Comparison of ENCODE assay signal across 8 cellular contexts in the genomic region with DNA sequence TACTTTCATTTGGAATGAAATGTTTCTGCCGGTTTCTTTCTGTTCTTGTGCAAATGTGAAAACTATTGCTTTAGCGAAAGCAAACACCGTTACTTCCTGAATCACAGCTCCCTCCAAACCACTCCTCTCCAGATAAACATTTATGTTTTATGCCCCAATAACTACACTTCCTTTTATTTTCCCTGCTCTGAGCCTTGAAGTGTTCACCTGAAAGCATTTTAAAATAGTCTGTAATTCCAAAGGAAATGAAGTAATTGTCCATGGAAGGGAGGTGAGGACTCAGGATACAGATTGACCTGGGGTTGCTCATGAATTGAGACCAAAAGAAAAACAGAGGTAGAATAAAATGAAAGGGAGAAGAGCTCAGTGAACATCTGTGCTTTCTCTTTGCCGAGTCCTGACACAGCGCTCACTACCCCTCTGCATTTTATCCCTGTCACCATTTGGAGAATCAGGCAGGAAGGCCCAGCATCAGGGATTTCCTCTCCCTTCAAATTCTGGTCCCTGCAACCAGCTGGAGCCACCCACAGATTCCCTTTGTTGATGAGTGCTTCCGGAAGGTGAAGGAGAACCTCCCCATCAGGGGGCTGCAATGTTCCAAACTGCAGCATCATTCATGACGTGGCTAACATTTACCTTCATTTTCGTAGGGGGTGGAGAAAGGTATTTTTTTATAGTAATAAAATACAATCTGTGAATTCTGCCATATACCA.
DNase-seq lines count a peak whose midpoint lies in the region; ATAC-seq and TF ChIP-seq lines count a peak whose summit lies in the region.

No MANE protein-coding gene starts in this region.

- no peak overlapping the region for H3K4me3 ChIP-seq in lower lobe of right lung

- TF ChIP-seq CTCF in WTC11 (IDR thresholded peaks at IDR 0.05) (no peak), lower lobe of right lung (IDR thresholded peaks at IDR 0.05) (no peak)

- no peak for ATAC-seq in stimulated activated naive CD8-positive, alpha-beta T cell treated with anti-CD3 and anti-CD28 coated beads, Interleukin-15, Interleukin-2, amounts not matched to agents 100 U/mL and 50 U/mL, for 24 hours
- ATAC-seq in WTC11 = peak; percentile 79
- ATAC-seq in lower lobe of right lung = peak in 1 of 2 donors; percentile 56
- no peak for ATAC-seq in GM19467 (IDR thresholded peaks at IDR 0.05; ENCODE audit: unreplicated experiment)
- no peak for ATAC-seq in GM21576 (IDR thresholded peaks at IDR 0.05; ENCODE audit: unreplicated experiment)

- peaks cover 8% of the 10 kb centered on the region for H3K4me1 ChIP-seq in lower lobe of right lung

- H3K27me3 ChIP-seq in lower lobe of right lung (ENCODE audit: low read depth) = no peaks in the 10 kb centered on the region

- peaks cover 6% of the 10 kb centered on the region for H3K27me3 Mint-ChIP-seq in stimulated activated naive CD8-positive, alpha-beta T cell treated with anti-CD3 and anti-CD28 coated beads, Interleukin-15, Interleukin-2, amounts not matched to agents 100 ng/mL and 50 ng/mL, for 24 hours
- H3K27me3 Mint-ChIP-seq in WTC11 (ENCODE audit: low read depth) = no peaks in the 10 kb centered on the region

- H3K4me3 Mint-ChIP-seq in stimulated activated naive CD8-positive, alpha-beta T cell treated with anti-CD3 and anti-CD28 coated beads, Interleukin-15, Interleukin-2, amounts not matched to agents 100 ng/mL and 50 ng/mL, for 24 hours = peak overlapping the region; percentile 56
- no peak overlapping the region for H3K4me3 Mint-ChIP-seq in WTC11

- H3K9me3 ChIP-seq in lower lobe of right lung = no peaks in the 10 kb centered on the region

- no peaks in the 10 kb centered on the region for H3K36me3 ChIP-seq in lower lobe of right lung

- H3K27ac Mint-ChIP-seq in stimulated activated naive CD8-positive, alpha-beta T cell treated with anti-CD3 and anti-CD28 coated beads, Interleukin-15, Interleukin-2, amounts not matched to agents 100 ng/mL and 50 ng/mL, for 24 hours = peak overlapping the region; percentile 16
- peak overlapping the region; percentile 58 for H3K27ac Mint-ChIP-seq in WTC11

- no peaks in the 10 kb centered on the region for H3K36me3 Mint-ChIP-seq in stimulated activated naive CD8-positive, alpha-beta T cell treated with anti-CD3 and anti-CD28 coated beads, Interleukin-15, Interleukin-2, amounts not matched to agents 100 ng/mL and 50 ng/mL, for 24 hours (ENCODE audit: low read depth)
- no peaks in the 10 kb centered on the region for H3K36me3 Mint-ChIP-seq in WTC11

- POLR2A ChIA-PET in WTC11 (lab: Charles Lee) = no interaction called here

- DNase-seq in stimulated activated naive CD8-positive, alpha-beta T cell treated with anti-CD3 and anti-CD28 coated beads, Interleukin-15, Interleukin-2, amounts not matched to agents 100 U/mL and 50 U/mL, for 24 hours = no peak
- DNase-seq in WTC11 (ENCODE audit: low spot score) (peak; percentile 22), lower lobe of right lung (no peak), CD1c-positive myeloid dendritic cell (ENCODE audit: extremely low spot score) (no peak)
- no peak for DNase-seq in stimulated activated CD4-positive, alpha-beta T cell treated with anti-CD3 and anti-CD28 coated beads, Interleukin-4, amount 100 ng/mL, for 24 hours

- H3K9me3 Mint-ChIP-seq in stimulated activated naive CD8-positive, alpha-beta T cell treated with anti-CD3 and anti-CD28 coated beads, Interleukin-15, Interleukin-2, amounts not matched to agents 100 ng/mL and 50 ng/mL, for 24 hours = no peaks in the 10 kb centered on the region
- no peaks in the 10 kb centered on the region for H3K9me3 Mint-ChIP-seq in WTC11

- peaks cover 48% of the 10 kb centered on the region for H3K4me1 Mint-ChIP-seq in stimulated activated naive CD8-positive, alpha-beta T cell treated with anti-CD3 and anti-CD28 coated beads, Interleukin-15, Interleukin-2, amounts not matched to agents 100 ng/mL and 50 ng/mL, for 24 hours (ENCODE audit: low read depth)
- H3K4me1 Mint-ChIP-seq in WTC11 = peaks cover 38% of the 10 kb centered on the region

- intact Hi-C loops in lower lobe of right lung (cut with DNase I) = no loop called here

- H3K27ac ChIP-seq in lower lobe of right lung = peak overlapping the region; percentile 29

- CTCF ChIA-PET in WTC11 (lab: Charles Lee) = no interaction called here

TF ChIP-seq in WTC11, 78 proteins besides CTCF, POLR2A, EP300 and RAD21:
- no peak for TF ChIP-seq ZNF263 (CRISPR knock-in tag; IDR thresholded peaks at IDR 0.05; ENCODE audit: low read depth)
- TF ChIP-seq SMAD4 (CRISPR knock-in tag; IDR thresholded peaks at IDR 0.05) = no peak
- TF ChIP-seq JAZF1 (CRISPR knock-in tag; IDR thresholded peaks at IDR 0.05) = no peak
- TF ChIP-seq, protein P1, sequence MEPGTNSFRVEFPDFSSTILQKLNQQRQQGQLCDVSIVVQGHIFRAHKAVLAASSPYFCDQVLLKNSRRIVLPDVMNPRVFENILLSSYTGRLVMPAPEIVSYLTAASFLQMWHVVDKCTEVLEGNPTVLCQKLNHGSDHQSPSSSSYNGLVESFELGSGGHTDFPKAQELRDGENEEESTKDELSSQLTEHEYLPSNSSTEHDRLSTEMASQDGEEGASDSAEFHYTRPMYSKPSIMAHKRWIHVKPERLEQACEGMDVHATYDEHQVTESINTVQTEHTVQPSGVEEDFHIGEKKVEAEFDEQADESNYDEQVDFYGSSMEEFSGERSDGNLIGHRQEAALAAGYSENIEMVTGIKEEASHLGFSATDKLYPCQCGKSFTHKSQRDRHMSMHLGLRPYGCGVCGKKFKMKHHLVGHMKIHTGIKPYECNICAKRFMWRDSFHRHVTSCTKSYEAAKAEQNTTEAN (CRISPR knock-in tag; IDR thresholded peaks at IDR 0.05) = no peak
- no peak for TF ChIP-seq NR3C1 (CRISPR knock-in tag; conservative IDR thresholded peaks at IDR 0.05; ENCODE audit: low read depth)
- TF ChIP-seq ETV6 (CRISPR knock-in tag; IDR thresholded peaks at IDR 0.05) = no peak
- no peak for TF ChIP-seq FOXK1 (CRISPR knock-in tag; IDR thresholded peaks at IDR 0.05)
- no peak for TF ChIP-seq PRRX2 (CRISPR knock-in tag; IDR thresholded peaks at IDR 0.05)
- TF ChIP-seq, protein P2, sequence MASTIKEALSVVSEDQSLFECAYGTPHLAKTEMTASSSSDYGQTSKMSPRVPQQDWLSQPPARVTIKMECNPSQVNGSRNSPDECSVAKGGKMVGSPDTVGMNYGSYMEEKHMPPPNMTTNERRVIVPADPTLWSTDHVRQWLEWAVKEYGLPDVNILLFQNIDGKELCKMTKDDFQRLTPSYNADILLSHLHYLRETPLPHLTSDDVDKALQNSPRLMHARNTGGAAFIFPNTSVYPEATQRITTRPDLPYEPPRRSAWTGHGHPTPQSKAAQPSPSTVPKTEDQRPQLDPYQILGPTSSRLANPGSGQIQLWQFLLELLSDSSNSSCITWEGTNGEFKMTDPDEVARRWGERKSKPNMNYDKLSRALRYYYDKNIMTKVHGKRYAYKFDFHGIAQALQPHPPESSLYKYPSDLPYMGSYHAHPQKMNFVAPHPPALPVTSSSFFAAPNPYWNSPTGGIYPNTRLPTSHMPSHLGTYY (CRISPR knock-in tag; IDR thresholded peaks at IDR 0.05) = no peak
